ENCODE assay signal across 10 cellular contexts in the genomic region with DNA sequence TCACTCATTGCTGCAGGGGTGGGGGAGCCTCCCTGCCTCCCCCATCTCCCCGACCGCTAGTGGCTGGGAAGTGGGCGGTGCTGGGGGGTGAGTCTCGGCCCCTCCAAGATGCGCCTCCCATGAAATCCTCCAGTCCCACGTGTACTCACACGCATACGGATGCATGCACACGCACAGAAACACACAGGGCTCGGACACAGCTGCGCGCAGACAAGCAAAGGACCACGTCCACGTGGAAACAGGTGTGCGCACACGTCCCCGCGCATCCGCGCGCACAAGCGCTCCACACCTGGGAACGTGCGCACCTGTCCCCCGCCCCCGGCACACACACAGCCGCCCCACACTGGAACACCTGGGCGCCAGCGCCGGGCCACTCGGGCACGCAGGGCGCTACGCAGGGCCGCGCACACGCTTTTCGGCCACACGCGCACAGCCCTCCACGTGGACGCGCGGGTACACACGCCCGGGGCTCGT. TPM values are rescaled to one million over a fixed set of nuclear protein-coding genes. Genes with fewer than 3 reads are reported as not detected.
DNase-seq lines count a peak whose midpoint lies in the region; ATAC-seq and TF ChIP-seq lines count a peak whose summit lies in the region.
"Had no signal": no experiment of that assay in that cellular context is flagged by ENCODE, and none has a peak within 500 bp of the region (broad histone marks: within the 10 kb centered on the region; RNA-seq: fewer than 3 reads in every experiment).

No MANE protein-coding gene starts in this region.

- intact Hi-C loops in prostate gland (cut with DNase I) = no loop called here

- TF ChIP-seq POLR2A in prostate gland (IDR thresholded peaks at IDR 0.05) = no peak

- WGBS in prostate gland = under 1% methylated on average over 31 of the region's 47 CpGs

- H3K4me1 ChIP-seq in RWPE2 (ENCODE audit: insufficient read depth, poor library complexity, severe bottlenecking) = no peaks in the 10 kb centered on the region
- H3K4me1 ChIP-seq in prostate gland (replicated peaks) = no peaks in the 10 kb centered on the region

- H3K4me3 Mint-ChIP-seq in effector memory CD8-positive, alpha-beta T cell = peak overlapping the region; percentile 80 to 84

- H3K9me3 ChIP-seq in RWPE2 (ENCODE audit: severe bottlenecking) (peaks cover 7% of the 10 kb centered on the region), prostate gland (no peaks in the 10 kb centered on the region)

- peak; percentile 40; the same call in 2 of the 3 replicates for ATAC-seq in RWPE2 (ENCODE audit: low read depth)
- ATAC-seq in effector memory CD8-positive, alpha-beta T cell (replicated peaks) = peak; percentile 9
- ATAC-seq in HG02759 (IDR thresholded peaks at IDR 0.05; ENCODE audit: unreplicated experiment) = no peak

- peaks cover 8 to 11% of the 10 kb centered on the region in 2 donors for H3K9me3 Mint-ChIP-seq in effector memory CD8-positive, alpha-beta T cell

- DNase-seq in COLO668 (lab: John Stamatoyannopoulos, UW; ENCODE audit: unreplicated experiment) (peak; percentile 8), RWPE2 (ENCODE audit: low spot score) (peak; percentile 34), prostate gland (ENCODE audit: low spot score) (no peak), MV-4-11 (lab: John Stamatoyannopoulos, UW) (no peak), AG08396 (ENCODE audit: low spot score) (no peak), NCI-H345 (lab: John Stamatoyannopoulos, UW) (no peak)
- DNase-seq in effector memory CD8-positive, alpha-beta T cell = peak in 1 of 3 experiments; percentile 18

- peaks cover 36% of the 10 kb centered on the region for H3K36me3 Mint-ChIP-seq in effector memory CD8-positive, alpha-beta T cell (ENCODE audit: insufficient read depth)

- H3K4me1 Mint-ChIP-seq in effector memory CD8-positive, alpha-beta T cell (ENCODE audit: low read depth in 2 of 2) = peaks cover 29 to 33% of the 10 kb centered on the region in 2 donors

- no peaks in the 10 kb centered on the region for H3K27me3 Mint-ChIP-seq in effector memory CD8-positive, alpha-beta T cell

- TF ChIP-seq CTCF in RWPE2 (IDR thresholded peaks at IDR 0.05; ENCODE audit: poor library complexity, severe bottlenecking) = no peak
- TF ChIP-seq CTCF in prostate gland (IDR thresholded peaks at IDR 0.05) = no peak

- H3K27ac Mint-ChIP-seq in effector memory CD8-positive, alpha-beta T cell = peak overlapping the region; percentile 54 to 82

- H3K4me3 ChIP-seq in RWPE2 (ENCODE audit: severe bottlenecking) = peak overlapping the region; percentile 37
- peak overlapping the region; percentile 27 to 32 for H3K4me3 ChIP-seq in prostate gland

- H3K36me3 ChIP-seq in RWPE2 (ENCODE audit: low read depth) = no peaks in the 10 kb centered on the region
- H3K36me3 ChIP-seq in prostate gland = no peaks in the 10 kb centered on the region

- H3K27ac ChIP-seq in RWPE2 (ENCODE audit: poor library complexity, severe bottlenecking) = no peak overlapping the region
- no peak overlapping the region for H3K27ac ChIP-seq in prostate gland

- H3K27me3 ChIP-seq in RWPE2 (ENCODE audit: insufficient read depth, poor library complexity, severe bottlenecking) = peaks cover 10% of the 10 kb centered on the region
- H3K27me3 ChIP-seq in prostate gland (replicated peaks; ENCODE audit: insufficient read depth) = peaks cover 2% of the 10 kb centered on the region

RNA-seq across cellular contexts. Expression of a gene that starts 0.7 kb away (rescaled TPM):
- 1 to 10 TPM; 1.9 to 4.4 TPM for total RNA-seq in prostate gland
- total RNA-seq: M059J had no signal

RNA-seq across cellular contexts. Expression of a gene that starts 13.5 kb away (rescaled TPM):
- total RNA-seq in prostate gland = not detected
- total RNA-seq: M059J, renal cortical epithelial cell had no signal

RNA-seq across cellular contexts. Expression of a gene that starts 23.0 kb away (rescaled TPM):
- 100 to 1,000 TPM in 1 of 2 donors, 10 to 100 TPM in 1; 69.7 to 105 TPM for total RNA-seq in prostate gland

RNA-seq across cellular contexts. Expression of a gene that starts 24.0 kb away (rescaled TPM):
- 10 to 100 TPM; 45.7 to 63.8 TPM for total RNA-seq in prostate gland

Comparison
In these comparisons a context has a peak if more than half of its experiments do, and no peak if none do; other contexts are left out.
1. DNase-seq: peak in COLO668 (single experiment) and RWPE2 (single experiment); none in prostate gland (single experiment), MV-4-11 (single experiment), AG08396 (single experiment) and NCI-H345 (single experiment).